ENCODE assay signal across 8 cellular contexts in genomic region chr7:52150952-52151351, GRCh38.
"Had no signal": no experiment of that assay in that cellular context is flagged by ENCODE, and none has a peak within 500 bp of the region (broad histone marks: within the 10 kb centered on the region; RNA-seq: fewer than 3 reads in every experiment).

No MANE protein-coding gene starts in this region.

- H3K4me3 Mint-ChIP-seq: IgD-negative memory B cell had no signal

- H3K36me3 Mint-ChIP-seq: IgD-negative memory B cell had no signal

- ATAC-seq: HepG2, K562 had no signal

- H3K4me1 Mint-ChIP-seq: IgD-negative memory B cell had no signal

- H3K27ac Mint-ChIP-seq: IgD-negative memory B cell had no signal

- H3K27me3 Mint-ChIP-seq: IgD-negative memory B cell had no signal

- FAIRE-seq: HepG2, HTR-8/SVneo, K562 had no signal

- H3K27ac ChIP-seq: HL-60 had no signal

- H3K4me3 ChIP-seq: K562 had no signal

- DNase-seq: IMR-90, KBM-7, KG1 had no signal
